15 cellular contexts compared by ENCODE assay signal in genomic region chr13:75417647-75418046, GRCh38.
DNase-seq lines count a peak whose midpoint lies in the region; ATAC-seq and TF ChIP-seq lines count a peak whose summit lies in the region.
"Had no signal": no experiment of that assay in that cellular context is flagged by ENCODE, and none has a peak within 500 bp of the region (broad histone marks: within the 10 kb centered on the region; RNA-seq: fewer than 3 reads in every experiment).

No MANE protein-coding gene starts in this region.

- POLR2A ChIA-PET in HCT116 (lab: Charles Lee), result no interaction called here

- no peak for TF ChIP-seq CTCF in HCT116 (IDR thresholded peaks at IDR 0.05 in 2 of 3, conservative IDR thresholded peaks at IDR 0.05 in 1 of 3; ENCODE audit: borderline replicate concordance in 1 of 3, insufficient read depth in 1 of 3, low read depth in 2 of 3, low read length in 2 of 3)
- TF ChIP-seq CTCF in gastrocnemius medialis (IDR thresholded peaks at IDR 0.05 in 4 of 5, conservative IDR thresholded peaks at IDR 0.05 in 1 of 5), result no peak

- CTCF ChIA-PET in HCT116 (lab: Charles Lee), result no interaction called here

- DNase-seq in HCT116 (ENCODE audit: low read depth, low spot score) (no peak), NOMO-1 treated with dmso at 0.1 percent for 144 hours (lab: John Stamatoyannopoulos, UW; ENCODE audit: unreplicated experiment) (peak; percentile 11), epithelial cell of prostate (ENCODE audit: low read depth, low spot score) (peak; percentile 49), gastrocnemius medialis (peak in 1 of 2 donors; percentile 20), NCI-H82 (lab: John Stamatoyannopoulos, UW) (no peak)
- DNase-seq in activated CD8-positive, alpha-beta memory T cell treated with anti-CD3 and anti-CD28 coated beads, Interleukin-2, amount 50 U/mL, for 48 hours, result no peak
- DNase-seq: activated CD4-positive, CD25-positive, alpha-beta regulatory T cell; effector memory CD8-positive, alpha-beta T cell; left colon; NCI-H1436; NK-92 treated with Interleukin-12 subunit alpha and Interleukin-12 subunit beta, amount 100 ng/mL, for 24 hours; spleen had no signal

- BruUV-seq in HCT116 (replicated peaks; lab: Mats Ljungman, UMichigan), result no TSS peak

- H3K4me2 ChIP-seq in HCT116 (ENCODE audit: low read length), result peak overlapping the region; percentile 46; the same call in 1 of the 2 replicates

- no peak for ATAC-seq in HCT116
- peak; percentile 61 to 63 for ATAC-seq in gastrocnemius medialis
- no peak for ATAC-seq in GM19455 (IDR thresholded peaks at IDR 0.05; ENCODE audit: unreplicated experiment)
- ATAC-seq: effector memory CD8-positive, alpha-beta T cell; K562 had no signal

- RAD21 ChIA-PET in HCT116 (lab: Charles Lee; ENCODE audit: low non-redundant PET in 1 of 2, low total read pairs in 2 of 2, uncharacterized antibody in 2 of 2, unreplicated experiment in 2 of 2), result no interaction called here

- peaks cover 16% of the 10 kb centered on the region; the same call in 1 of the 2 replicates for H3K79me2 ChIP-seq in HCT116 (ENCODE audit: insufficient read depth, low read length)

- H3K9ac ChIP-seq in HCT116 (ENCODE audit: low read length), result no peak overlapping the region

- no peak for TF ChIP-seq POLR2A in HCT116 (IDR thresholded peaks at IDR 0.05; ENCODE audit: borderline replicate concordance, extremely low read depth, insufficient read depth, insufficient read length)
- TF ChIP-seq POLR2A in gastrocnemius medialis (IDR thresholded peaks at IDR 0.05), result no peak

- no peak overlapping the region for H2AFZ ChIP-seq in HCT116 (ENCODE audit: low read depth, low read length, poor library complexity, severe bottlenecking)

- 0 out of 2 replicates have a peak, but pooled peaks cover 4% of the 10 kb centered on the region for H4K20me1 ChIP-seq in HCT116 (ENCODE audit: insufficient read depth)

- intact Hi-C loops in HCT116 (cut with micrococcal nuclease) (no loop called here), gastrocnemius medialis (cut with DNase I; ENCODE audit: low total_unique reads) (loop anchor here (2.0 to 5.0 kb wide), 2 partner anchors 29 to 45 kb away; no protein-coding TSS in a partner anchor)

- H3K9me3 ChIP-seq in HCT116 (ENCODE audit: control insufficient read depth in 1 of 2, insufficient read depth in 1 of 2, low read depth in 1 of 2, low read length in 2 of 2) (no peaks in the 10 kb centered on the region), gastrocnemius medialis (no peaks in the 10 kb centered on the region)
- H3K9me3 ChIP-seq: spleen had no signal

- no peaks in the 10 kb centered on the region for H3K9me2 ChIP-seq in HCT116 (ENCODE audit: insufficient read depth)

- H3K4me3 ChIP-seq in HCT116 (replicated peaks in 1 of 2; ENCODE audit: low read depth in 1 of 2, low read length in 2 of 2), result no peak overlapping the region
- no peak overlapping the region for H3K4me3 ChIP-seq in gastrocnemius medialis
- H3K4me3 ChIP-seq: K562, spleen had no signal

- in situ Hi-C loops in gastrocnemius medialis (cut with MboI; ENCODE audit: low sequenced_read_pairs in 4 of 4), result no loop called here

- H3K27ac ChIP-seq in HCT116 (ENCODE audit: low read depth, low read length), result no peak overlapping the region
- H3K27ac ChIP-seq in epithelial cell of prostate, result peak overlapping the region; percentile 14
- peak overlapping the region; percentile 80 to 89 (median 87) for H3K27ac ChIP-seq in gastrocnemius medialis
- H3K27ac ChIP-seq: HL-60, spleen had no signal

- H3K27me3 ChIP-seq in HCT116 (ENCODE audit: insufficient read depth, low read length) (no peaks in the 10 kb centered on the region), gastrocnemius medialis (no peaks in the 10 kb centered on the region)
- H3K27me3 ChIP-seq: spleen had no signal

- no peak for TF ChIP-seq RAD21 in HCT116 (IDR thresholded peaks at IDR 0.05; ENCODE audit: low read depth)

- H3K36me3 ChIP-seq in HCT116 (ENCODE audit: control insufficient read depth in 1 of 2, insufficient read depth in 2 of 2, low read length in 2 of 2), result no peaks in the 10 kb centered on the region
- no peaks in the 10 kb centered on the region for H3K36me3 ChIP-seq in gastrocnemius medialis
- H3K36me3 ChIP-seq: spleen had no signal

- H3K4me1 ChIP-seq in HCT116 (ENCODE audit: control insufficient read depth in 1 of 2, insufficient read depth in 2 of 2, low read length in 2 of 2) (peaks cover 23 to 24% of the 10 kb centered on the region in 2 experiments), gastrocnemius medialis (peaks cover 78% of the 10 kb centered on the region in 2 donors)

TF ChIP-seq in HCT116, 20 proteins besides CTCF, POLR2A, EP300 and RAD21:
- TF ChIP-seq ZFX (IDR thresholded peaks at IDR 0.05), result no peak
- TF ChIP-seq POLR2AphosphoS5 (IDR thresholded peaks at IDR 0.05; ENCODE audit: low read depth, low read length), result no peak
- TF ChIP-seq ZNF274 (IDR thresholded peaks at IDR 0.05; ENCODE audit: low read depth, low read length), result no peak
- TF ChIP-seq SIN3A (IDR thresholded peaks at IDR 0.05; ENCODE audit: low read depth), result no peak
- no peak for TF ChIP-seq FOSL1 (IDR thresholded peaks at IDR 0.05; ENCODE audit: low read depth)
- TF ChIP-seq MAX (IDR thresholded peaks at IDR 0.05), result no peak
- TF ChIP-seq CEBPB (IDR thresholded peaks at IDR 0.05; ENCODE audit: low read depth), result no peak
- TF ChIP-seq EZH2 (IDR thresholded peaks at IDR 0.05), result no peak
- no peak for TF ChIP-seq JUND (IDR thresholded peaks at IDR 0.05)
- TF ChIP-seq REST (IDR thresholded peaks at IDR 0.05; ENCODE audit: low read depth), result no peak
- no peak for TF ChIP-seq EGR1 (IDR thresholded peaks at IDR 0.05; ENCODE audit: low read depth)
- no peak for TF ChIP-seq ZBTB33 (IDR thresholded peaks at IDR 0.05; ENCODE audit: extremely low read depth, insufficient replicate concordance, low read length)
- no peak for TF ChIP-seq SP1 (IDR thresholded peaks at IDR 0.05; ENCODE audit: low read depth)
- no peak for TF ChIP-seq YY1 (IDR thresholded peaks at IDR 0.05; ENCODE audit: extremely low read depth, insufficient replicate concordance, low read depth, low read length)
- TF ChIP-seq TCF7L2 (IDR thresholded peaks at IDR 0.05; ENCODE audit: borderline replicate concordance, extremely low read depth, insufficient read depth, insufficient read length), result no peak
- TF ChIP-seq SRF (IDR thresholded peaks at IDR 0.05; ENCODE audit: low read depth), result no peak

Comparison
In these comparisons a context has a peak if more than half of its experiments do, and no peak if none do; other contexts are left out.
1. ATAC-seq: peak in gastrocnemius medialis (2 of 2); none in HCT116 (single experiment) and GM19455 (single experiment).
2. DNase-seq: peak in NOMO-1 treated with dmso at 0.1 percent for 144 hours (single experiment) and epithelial cell of prostate (single experiment); none in HCT116 (single experiment), NCI-H82 (single experiment) and activated CD8-positive, alpha-beta memory T cell treated with anti-CD3 and anti-CD28 coated beads, Interleukin-2, amount 50 U/mL, for 48 hours (single experiment).